ENCODE assay signal across 1 cellular context in the genomic region with DNA sequence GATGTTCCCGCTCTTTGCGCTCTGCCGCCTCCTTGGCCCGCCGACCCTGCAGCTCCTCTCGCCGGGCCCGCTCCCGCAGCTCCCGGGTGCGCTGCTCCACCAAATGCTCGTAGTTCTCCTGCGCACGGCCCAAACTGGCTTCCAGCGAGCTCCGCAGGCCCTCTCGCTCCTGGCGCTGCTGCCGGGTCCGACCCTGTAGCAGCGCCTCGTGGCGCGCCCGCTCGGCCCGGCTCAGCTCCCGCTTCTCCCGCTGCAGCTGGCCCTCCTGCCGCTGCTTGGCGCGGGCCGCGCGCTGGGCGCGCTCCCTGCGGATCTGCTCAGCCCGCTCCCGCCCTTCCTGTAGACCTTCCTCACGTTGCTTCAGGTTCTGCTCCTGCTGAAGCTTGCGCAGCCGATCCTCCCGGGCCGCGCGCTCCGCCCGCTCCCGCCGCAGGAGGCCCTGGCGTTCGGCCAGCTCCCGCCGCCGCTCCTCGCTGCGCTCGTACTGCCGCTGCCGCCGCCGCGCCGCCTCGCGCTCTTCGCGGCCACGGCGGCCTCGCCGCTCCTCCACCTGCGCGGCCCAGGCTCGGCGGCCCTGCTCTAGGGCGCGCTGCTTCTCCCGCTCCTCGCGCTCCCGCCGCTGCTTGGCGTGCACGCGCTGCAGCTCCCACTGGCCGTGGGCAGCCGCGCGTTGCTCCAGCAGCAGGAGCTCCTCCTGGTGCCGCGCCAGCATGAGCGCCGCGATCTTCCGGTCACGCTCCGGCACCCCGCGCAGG.
TF ChIP-seq lines count a peak whose summit lies in the region.

No MANE protein-coding gene starts in this region.

TF ChIP-seq in HepG2, 621 proteins besides CTCF, POLR2A, EP300 and RAD21 (continued from another document):
- TF ChIP-seq ZBTB8A (CRISPR knock-in tag; IDR thresholded peaks at IDR 0.05; ENCODE audit: borderline replicate concordance, low read depth) (no peak), MTA3 (CRISPR knock-in tag; IDR thresholded peaks at IDR 0.05) (no peak), ZNF670 (CRISPR knock-in tag; IDR thresholded peaks at IDR 0.05; ENCODE audit: borderline replicate concordance) (no peak), ZNF607 (CRISPR knock-in tag; IDR thresholded peaks at IDR 0.05; ENCODE audit: borderline replicate concordance) (no peak), BORCS8-MEF2B (CRISPR knock-in tag; IDR thresholded peaks at IDR 0.05) (no peak), SCMH1 (CRISPR knock-in tag; IDR thresholded peaks at IDR 0.05; ENCODE audit: borderline replicate concordance) (no peak), DPF2 (CRISPR knock-in tag; IDR thresholded peaks at IDR 0.05; ENCODE audit: borderline replicate concordance, low read depth) (no peak), POLR2AphosphoS2 (IDR thresholded peaks at IDR 0.05; ENCODE audit: low read depth, low read length) (no peak), MYNN (CRISPR knock-in tag; IDR thresholded peaks at IDR 0.05; ENCODE audit: low read depth) (no peak), ZBTB49 (CRISPR knock-in tag; IDR thresholded peaks at IDR 0.05; ENCODE audit: borderline replicate concordance) (no peak), SUZ12 (IDR thresholded peaks at IDR 0.05; ENCODE audit: low read depth, low read length) (no peak), HNF4G (IDR thresholded peaks at IDR 0.05; ENCODE audit: borderline replicate concordance, low read depth, low read length) (no peak), HNF4G (CRISPR knock-in tag; IDR thresholded peaks at IDR 0.05; ENCODE audit: borderline replicate concordance, low read depth) (no peak), RBM39 (IDR thresholded peaks at IDR 0.05; ENCODE audit: low read depth, low read length, poor library complexity, severe bottlenecking) (no peak), KLF12 (CRISPR knock-in tag; IDR thresholded peaks at IDR 0.05; ENCODE audit: borderline replicate concordance) (no peak), ZNF572 (CRISPR knock-in tag; IDR thresholded peaks at IDR 0.05) (no peak), SIN3A (IDR thresholded peaks at IDR 0.05; ENCODE audit: borderline replicate concordance, low read depth, low read length) (no peak), ZNF772 (CRISPR knock-in tag; IDR thresholded peaks at IDR 0.05) (no peak), ETV6 (CRISPR knock-in tag; conservative IDR thresholded peaks at IDR 0.05) (no peak), ZNF737 (CRISPR knock-in tag; IDR thresholded peaks at IDR 0.05; ENCODE audit: borderline replicate concordance) (no peak), ZNF609 (CRISPR knock-in tag; IDR thresholded peaks at IDR 0.05; ENCODE audit: borderline replicate concordance) (no peak)
- TF ChIP-seq, protein P1, sequence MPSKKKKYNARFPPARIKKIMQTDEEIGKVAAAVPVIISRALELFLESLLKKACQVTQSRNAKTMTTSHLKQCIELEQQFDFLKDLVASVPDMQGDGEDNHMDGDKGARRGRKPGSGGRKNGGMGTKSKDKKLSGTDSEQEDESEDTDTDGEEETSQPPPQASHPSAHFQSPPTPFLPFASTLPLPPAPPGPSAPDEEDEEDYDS (CRISPR knock-in tag; IDR thresholded peaks at IDR 0.05) = no peak
- TF ChIP-seq, protein P2, sequence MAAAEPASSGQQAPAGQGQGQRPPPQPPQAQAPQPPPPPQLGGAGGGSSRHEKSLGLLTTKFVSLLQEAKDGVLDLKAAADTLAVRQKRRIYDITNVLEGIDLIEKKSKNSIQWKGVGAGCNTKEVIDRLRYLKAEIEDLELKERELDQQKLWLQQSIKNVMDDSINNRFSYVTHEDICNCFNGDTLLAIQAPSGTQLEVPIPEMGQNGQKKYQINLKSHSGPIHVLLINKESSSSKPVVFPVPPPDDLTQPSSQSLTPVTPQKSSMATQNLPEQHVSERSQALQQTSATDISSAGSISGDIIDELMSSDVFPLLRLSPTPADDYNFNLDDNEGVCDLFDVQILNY (CRISPR knock-in tag; conservative IDR thresholded peaks at IDR 0.05) = no peak
- TF ChIP-seq, protein P3, sequence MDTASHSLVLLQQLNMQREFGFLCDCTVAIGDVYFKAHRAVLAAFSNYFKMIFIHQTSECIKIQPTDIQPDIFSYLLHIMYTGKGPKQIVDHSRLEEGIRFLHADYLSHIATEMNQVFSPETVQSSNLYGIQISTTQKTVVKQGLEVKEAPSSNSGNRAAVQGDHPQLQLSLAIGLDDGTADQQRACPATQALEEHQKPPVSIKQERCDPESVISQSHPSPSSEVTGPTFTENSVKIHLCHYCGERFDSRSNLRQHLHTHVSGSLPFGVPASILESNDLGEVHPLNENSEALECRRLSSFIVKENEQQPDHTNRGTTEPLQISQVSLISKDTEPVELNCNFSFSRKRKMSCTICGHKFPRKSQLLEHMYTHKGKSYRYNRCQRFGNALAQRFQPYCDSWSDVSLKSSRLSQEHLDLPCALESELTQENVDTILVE (CRISPR knock-in tag; IDR thresholded peaks at IDR 0.05) = no peak
TF ChIP-seq in HepG2: peak in this region for 31.
